8 cellular contexts compared by ENCODE assay signal in genomic region chr13:106568225-106569003, GRCh38. TPM values are rescaled to one million over a fixed set of nuclear protein-coding genes. Genes with fewer than 3 reads are reported as not detected.
DNase-seq lines count a peak whose midpoint lies in the region; ATAC-seq and TF ChIP-seq lines count a peak whose summit lies in the region.

No MANE protein-coding gene starts in this region.

- no peaks in the 10 kb centered on the region for H3K36me3 ChIP-seq in BJ (ENCODE audit: control insufficient read depth, insufficient read depth, low read length)
- peaks cover 23% of the 10 kb centered on the region for H3K36me3 ChIP-seq in WERI-Rb-1
- no peaks in the 10 kb centered on the region for H3K36me3 ChIP-seq in smooth muscle cell (ENCODE audit: low read depth)

- POLR2A ChIA-PET in BJ (lab: Charles Lee) = no interaction called here

- H3K4me1 ChIP-seq in smooth muscle cell (ENCODE audit: low read depth) = peaks cover 39% of the 10 kb centered on the region

- peak overlapping the region; percentile 81 for H3K27ac Mint-ChIP-seq in glutamatergic neuron (ENCODE audit: unreplicated experiment)

- H3K27me3 Mint-ChIP-seq in glutamatergic neuron (ENCODE audit: unreplicated experiment) = peaks cover 1% of the 10 kb centered on the region

- H3K4me3 Mint-ChIP-seq in glutamatergic neuron (ENCODE audit: unreplicated experiment) = peak overlapping the region; percentile 95

- H2AFZ ChIP-seq in smooth muscle cell (ENCODE audit: low read depth) = peak overlapping the region; percentile 97

- H3K9me3 Mint-ChIP-seq in glutamatergic neuron (ENCODE audit: unreplicated experiment) = peaks cover 7% of the 10 kb centered on the region

- CTCF ChIA-PET in BJ (lab: Yijun Ruan, JAX) = interaction anchor here (1.2 to 2.4 kb wide), 3 partner anchors 32 to 55 kb away, joined by 3 to 10 read pairs (median 5); no protein-coding TSS in a partner anchor

- peaks cover 37% of the 10 kb centered on the region for H4K20me1 ChIP-seq in smooth muscle cell (ENCODE audit: low read depth)

- peak overlapping the region; percentile 95 for H3K4me3 ChIP-seq in BJ (ENCODE audit: low read depth, low read length)
- peak overlapping the region; percentile 99 for H3K4me3 ChIP-seq in WERI-Rb-1 (ENCODE audit: low read depth, low read length)
- H3K4me3 ChIP-seq in smooth muscle cell = peak overlapping the region; percentile 81

- H3K4me1 Mint-ChIP-seq in glutamatergic neuron (ENCODE audit: low read depth, unreplicated experiment) = peaks cover 32% of the 10 kb centered on the region

- H3K79me2 ChIP-seq in smooth muscle cell (ENCODE audit: low read depth) = peaks cover 49% of the 10 kb centered on the region

- H3K36me3 Mint-ChIP-seq in glutamatergic neuron (ENCODE audit: unreplicated experiment) = no peaks in the 10 kb centered on the region

- no peak for TF ChIP-seq CTCF in BJ (IDR thresholded peaks at IDR 0.05; ENCODE audit: insufficient read depth, low read depth, low read length)
- no peak for TF ChIP-seq CTCF in WERI-Rb-1 (IDR thresholded peaks at IDR 0.05; ENCODE audit: low read depth, low read length)
- TF ChIP-seq CTCF in glutamatergic neuron (IDR thresholded peaks at IDR 0.05; ENCODE audit: partially characterized antibody, unreplicated experiment) = no peak
- no peak for TF ChIP-seq CTCF in smooth muscle cell (IDR thresholded peaks at IDR 0.05; ENCODE audit: borderline replicate concordance, insufficient read depth, poor library complexity, severe bottlenecking)

- WGBS in smooth muscle cell (ENCODE audit: low lambda C conversion rate) = 15% methylated on average over 19 of the region's 19 CpGs

- H3K27ac ChIP-seq in WERI-Rb-1 (peak overlapping the region; percentile 98), smooth muscle cell (ENCODE audit: low read depth) (peak overlapping the region; percentile 87)

- H3K4me2 ChIP-seq in smooth muscle cell = peak overlapping the region; percentile 90

- H3K27me3 ChIP-seq in BJ (ENCODE audit: control insufficient read depth, insufficient read depth, low read length) (no peaks in the 10 kb centered on the region), WERI-Rb-1 (ENCODE audit: insufficient read depth, low read depth, severe bottlenecking) (no peaks in the 10 kb centered on the region), smooth muscle cell (ENCODE audit: low read depth) (no peaks in the 10 kb centered on the region)

- ATAC-seq in GM19043 (IDR thresholded peaks at IDR 0.05; ENCODE audit: low read depth, unreplicated experiment) = peak; percentile 32
- ATAC-seq in HG03196 (IDR thresholded peaks at IDR 0.05; ENCODE audit: unreplicated experiment) = peak; percentile 24

- no peak for DNase-seq in BJ (ENCODE audit: low read depth)
- DNase-seq in WERI-Rb-1 = no peak
- no peak for DNase-seq in glutamatergic neuron
- DNase-seq in smooth muscle cell (lab: John Stamatoyannopoulos, UW; ENCODE audit: unreplicated experiment) = no peak
- DNase-seq in NCI-H1417 treated with DMSO at 0.1 percent for 48 hours (lab: John Stamatoyannopoulos, UW) = no peak
- DNase-seq in NCI-H1092 (lab: John Stamatoyannopoulos, UW) = no peak

- H3K9me3 ChIP-seq in WERI-Rb-1 (ENCODE audit: severe bottlenecking) = no peaks in the 10 kb centered on the region
- H3K9me3 ChIP-seq in smooth muscle cell (replicated peaks; ENCODE audit: low read depth) = no peaks in the 10 kb centered on the region

- H3K9ac ChIP-seq in smooth muscle cell (ENCODE audit: low read depth) = peak overlapping the region; percentile 3

- H3F3A ChIP-seq in smooth muscle cell (ENCODE audit: low read depth) = no peaks in the 10 kb centered on the region

RNA-seq across cellular contexts. Expression of gene ARGLU1, which starts 0.5 kb away (rescaled TPM):
- polyA plus RNA-seq in BJ (2011; rRNA removed) (25.6 and 46.3 TPM in 2 replicates), smooth muscle cell (36.5 and 45.8 TPM in 2 replicates)
- 4.0 and 4.6 TPM in 2 replicates for polyA minus RNA-seq in BJ (2011; rRNA and poly(A)+ RNA removed)
- total RNA-seq in glutamatergic neuron (ENCODE audit: unreplicated experiment) (129 TPM), smooth muscle cell (43.6 and 78.7 TPM in 2 replicates)

RNA-seq across cellular contexts. Expression of gene EFNB2, which starts 33.0 kb away (rescaled TPM):
- 17.1 and 19.4 TPM in 2 replicates for polyA plus RNA-seq in BJ (2011; rRNA removed)
- polyA minus RNA-seq in BJ (2011; rRNA and poly(A)+ RNA removed) = 20.0 and 22.8 TPM in 2 replicates
- 51.1 TPM for total RNA-seq in glutamatergic neuron (ENCODE audit: unreplicated experiment)
- total RNA-seq in smooth muscle cell = 35.0 and 42.0 TPM in 2 replicates
- polyA plus RNA-seq in smooth muscle cell = 15.5 and 38.8 TPM in 2 replicates
